1 cellular context compared by ENCODE assay signal in genomic region chr12:101608301-101609133, GRCh38.
TF ChIP-seq lines count a peak whose summit lies in the region.

No MANE protein-coding gene starts in this region.

TF ChIP-seq in HepG2, 621 proteins besides CTCF, POLR2A, EP300 and RAD21 (continued from another document and continues in another):
- TF ChIP-seq NONO (IDR thresholded peaks at IDR 0.05) (no peak), NONO (CRISPR knock-in tag; conservative IDR thresholded peaks at IDR 0.05) (peak; percentile 91), CERS6 (CRISPR knock-in tag; IDR thresholded peaks at IDR 0.05) (no peak), ZSCAN9 (CRISPR knock-in tag; IDR thresholded peaks at IDR 0.05; ENCODE audit: borderline replicate concordance) (peak; percentile 50; the same call in 1 of the 2 replicates), ZNF503 (CRISPR knock-in tag; IDR thresholded peaks at IDR 0.05) (peak; percentile 95), ZBTB33 (CRISPR knock-in tag; IDR thresholded peaks at IDR 0.05) (peak; percentile 64; the same call in 1 of the 2 replicates), NR2F1 (CRISPR knock-in tag; IDR thresholded peaks at IDR 0.05) (peak; percentile 73 to 98), NFYC (CRISPR knock-in tag; IDR thresholded peaks at IDR 0.05) (peak; percentile 24; the same call in 1 of the 2 replicates), SAP130 (CRISPR knock-in tag; IDR thresholded peaks at IDR 0.05; ENCODE audit: low read depth) (peak; percentile 88), CENPBD1 (CRISPR knock-in tag; IDR thresholded peaks at IDR 0.05; ENCODE audit: borderline replicate concordance, low read depth) (no peak), ZNF784 (CRISPR knock-in tag; IDR thresholded peaks at IDR 0.05; ENCODE audit: borderline replicate concordance) (peak; percentile 81; the same call in 1 of the 2 replicates), TEAD2 (CRISPR knock-in tag; IDR thresholded peaks at IDR 0.05) (no peak), ZNF761 (CRISPR knock-in tag; conservative IDR thresholded peaks at IDR 0.05) (no peak), SNAPC4 (CRISPR knock-in tag; IDR thresholded peaks at IDR 0.05) (0 out of 2 replicates have a peak, but pooled peaks have one; percentile 24), AGO1 (IDR thresholded peaks at IDR 0.05; ENCODE audit: low read depth, low read length, poor library complexity, severe bottlenecking) (no peak), CBX5 (CRISPR knock-in tag; IDR thresholded peaks at IDR 0.05; ENCODE audit: borderline replicate concordance) (peak; percentile 93), NBN (conservative IDR thresholded peaks at IDR 0.05) (no peak), HDAC2 (CRISPR knock-in tag; IDR thresholded peaks at IDR 0.05) (peak; percentile 97), ZSCAN29 (CRISPR knock-in tag; conservative IDR thresholded peaks at IDR 0.05) (peak; percentile 71; the same call in 1 of the 2 replicates), FOXJ3 (CRISPR knock-in tag; IDR thresholded peaks at IDR 0.05; ENCODE audit: borderline replicate concordance) (peak; percentile 99), ZNF121 (CRISPR knock-in tag; IDR thresholded peaks at IDR 0.05) (peak; percentile 75; the same call in 1 of the 2 replicates), KMT2A (CRISPR knock-in tag; IDR thresholded peaks at IDR 0.05) (peak; percentile 62; the same call in 1 of the 2 replicates), ZNF350 (CRISPR knock-in tag; IDR thresholded peaks at IDR 0.05; ENCODE audit: borderline replicate concordance, low read depth) (peak; percentile 19; the same call in 1 of the 2 replicates), ZNF644 (CRISPR knock-in tag; IDR thresholded peaks at IDR 0.05; ENCODE audit: low read depth) (peak; percentile 43; the same call in 1 of the 2 replicates), MBNL3 (CRISPR knock-in tag; conservative IDR thresholded peaks at IDR 0.05) (no peak), ESRRA (CRISPR knock-in tag; IDR thresholded peaks at IDR 0.05; ENCODE audit: low read depth) (peak; percentile 54), NCOR1 (IDR thresholded peaks at IDR 0.05; ENCODE audit: borderline replicate concordance, low read length) (peak; percentile 96), ZEB1 (IDR thresholded peaks at IDR 0.05; ENCODE audit: insufficient replicate concordance, low read depth) (peak; percentile 78), AHDC1 (CRISPR knock-in tag; IDR thresholded peaks at IDR 0.05; ENCODE audit: borderline replicate concordance) (peak; percentile 100), ZNF746 (CRISPR knock-in tag; IDR thresholded peaks at IDR 0.05) (peak; percentile 87), MIXL1 (CRISPR knock-in tag; IDR thresholded peaks at IDR 0.05) (peak; percentile 89), ZNF543 (CRISPR knock-in tag; IDR thresholded peaks at IDR 0.05) (0 out of 2 replicates have a peak, but pooled peaks have one; percentile 23), ZNF609 (CRISPR knock-in tag; IDR thresholded peaks at IDR 0.05; ENCODE audit: borderline replicate concordance) (peak; percentile 97)
